Comparison of ENCODE assay signal across 8 cellular contexts in the genomic region with DNA sequence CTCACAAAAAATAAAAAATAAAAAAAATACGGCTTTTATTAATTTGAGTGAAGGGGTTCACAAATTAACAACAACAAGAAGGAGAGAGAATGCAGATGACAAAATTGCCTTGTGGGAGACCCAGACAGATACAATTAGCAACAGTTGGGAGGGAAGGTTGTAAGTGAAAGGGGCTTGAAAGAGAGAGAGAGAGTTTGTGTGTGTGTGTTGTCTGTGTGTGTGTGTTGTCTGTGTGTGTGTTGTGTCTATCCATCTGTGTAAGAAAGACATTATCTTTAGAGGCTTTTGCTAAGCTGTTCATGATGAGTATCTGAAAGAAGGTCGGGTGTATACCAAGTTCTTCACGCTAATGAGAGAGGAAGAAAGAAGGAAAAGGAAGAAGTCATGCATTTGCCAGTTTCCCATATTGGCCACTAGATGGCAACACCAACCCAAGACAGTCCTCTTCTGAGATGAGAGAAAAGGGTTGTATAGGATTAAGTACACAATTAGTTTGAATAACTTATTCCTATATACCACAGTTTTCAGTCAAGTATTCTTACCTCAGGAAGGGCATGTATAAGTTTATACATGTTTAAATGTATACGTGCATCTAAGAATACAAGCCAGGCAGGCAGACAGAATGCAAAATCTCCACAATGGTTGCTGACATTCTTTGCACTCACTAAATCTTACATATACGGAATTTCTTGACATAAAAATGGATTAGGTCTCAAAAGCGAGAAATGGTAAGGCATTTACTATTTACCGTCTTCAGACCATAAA.
DNase-seq lines count a peak whose midpoint lies in the region; ATAC-seq, FAIRE-seq and TF ChIP-seq lines count a peak whose summit lies in the region.

No MANE protein-coding gene starts in this region.

- TF ChIP-seq CTCF in D721Med (IDR thresholded peaks at IDR 0.05; ENCODE audit: insufficient read depth, missing control alignments) (peak; percentile 92), pancreas (IDR thresholded peaks at IDR 0.05) (peak; percentile 58 to 92 (median 88))

- H3K27me3 Mint-ChIP-seq in activated T-helper 2 cell treated with anti-CD3 and anti-CD28 coated beads, Interferon-gamma antibody, Interleukin-2, Interleukin-4, amounts not matched to agents 10 μg/mL and 5 μg/mL and 100 μg/mL, durations not matched to agents 14 hours and 24 hours and 36 hours (ENCODE audit: low read depth): peaks cover 26% of the 10 kb centered on the region

- DNase-seq in D721Med (ENCODE audit: insufficient read length, low spot score) (peak; percentile 16), NCI-H524 treated with DMSO at 0.1 percent for 48 hours (lab: John Stamatoyannopoulos, UW) (peak; percentile 20), germinal center (ENCODE audit: low spot score) (peak; percentile 61), pancreas (peak in 2 of 6 donors; percentile 20 to 46)
- DNase-seq in activated T-helper 2 cell treated with anti-CD3 and anti-CD28 coated beads, Interferon-gamma antibody, Interleukin-2, Interleukin-4, amounts not matched to agents 10 μg/mL and 5 μg/mL and 100 μg/mL, durations not matched to agents 14 hours and 24 hours and 36 hours (ENCODE audit: low spot score): peak; percentile 24

- peak; percentile 79 for ATAC-seq in GM19035 (IDR thresholded peaks at IDR 0.05; ENCODE audit: unreplicated experiment)
- ATAC-seq in HG03175 (IDR thresholded peaks at IDR 0.05; ENCODE audit: unreplicated experiment): peak; percentile 68
- ATAC-seq in pancreas: peak; percentile 84 to 96 (median 94)
- no peak for ATAC-seq in HG03457 (IDR thresholded peaks at IDR 0.05; ENCODE audit: unreplicated experiment)

- peak overlapping the region; percentile 9 to 37 (median 22) for H3K4me3 ChIP-seq in pancreas

- H3K36me3 Mint-ChIP-seq in activated T-helper 2 cell treated with anti-CD3 and anti-CD28 coated beads, Interferon-gamma antibody, Interleukin-2, Interleukin-4, amounts not matched to agents 10 μg/mL and 5 μg/mL and 100 μg/mL, durations not matched to agents 14 hours and 24 hours and 36 hours (ENCODE audit: low read depth): no peaks in the 10 kb centered on the region

- no peak overlapping the region for H3K27ac Mint-ChIP-seq in activated T-helper 2 cell treated with anti-CD3 and anti-CD28 coated beads, Interferon-gamma antibody, Interleukin-2, Interleukin-4, amounts not matched to agents 10 μg/mL and 5 μg/mL and 100 μg/mL, durations not matched to agents 14 hours and 24 hours and 36 hours

- H3K36me3 ChIP-seq in pancreas: no peaks in the 10 kb centered on the region

- H3K4me3 Mint-ChIP-seq in activated T-helper 2 cell treated with anti-CD3 and anti-CD28 coated beads, Interferon-gamma antibody, Interleukin-2, Interleukin-4, amounts not matched to agents 10 μg/mL and 5 μg/mL and 100 μg/mL, durations not matched to agents 14 hours and 24 hours and 36 hours (ENCODE audit: low read depth): peak overlapping the region; percentile 70

- H3K27ac ChIP-seq in pancreas: peak overlapping the region in 2 of 4 donors; percentile 78 to 82

- intact Hi-C loops in activated T-helper 2 cell treated with anti-CD3 and anti-CD28 coated beads, Interferon-gamma antibody, Interleukin-2, Interleukin-4, amounts not matched to agents 10 μg/mL and 5 μg/mL and 100 μg/mL, durations not matched to agents 14 hours and 24 hours and 36 hours (cut with micrococcal nuclease): loop anchor here (1.0 kb wide), 4 partner anchors 217 to 366 kb away; no protein-coding TSS in a partner anchor
- intact Hi-C loops in pancreas (cut with DNase I): loop anchor here in 1 of 3 donors (10.0 kb wide), 1 partner anchor 61 kb away; the partner anchor contains the start of gene CD2AP

- peaks cover 0 to 17% (median 2%) of the 10 kb centered on the region in 3 donors for H3K4me1 ChIP-seq in pancreas

- H3K27me3 ChIP-seq in pancreas: no peaks in the 10 kb centered on the region

- H3K9me3 ChIP-seq in pancreas: no peaks in the 10 kb centered on the region

- FAIRE-seq in D721Med (lab: Jason Lieb, UNC) (peak; percentile 84), pancreas (lab: Jason Lieb, UNC) (peak; percentile 60)

- H3K9me3 Mint-ChIP-seq in activated T-helper 2 cell treated with anti-CD3 and anti-CD28 coated beads, Interferon-gamma antibody, Interleukin-2, Interleukin-4, amounts not matched to agents 10 μg/mL and 5 μg/mL and 100 μg/mL, durations not matched to agents 14 hours and 24 hours and 36 hours: peaks cover 3% of the 10 kb centered on the region

- peaks cover 14% of the 10 kb centered on the region for H3K4me1 Mint-ChIP-seq in activated T-helper 2 cell treated with anti-CD3 and anti-CD28 coated beads, Interferon-gamma antibody, Interleukin-2, Interleukin-4, amounts not matched to agents 10 μg/mL and 5 μg/mL and 100 μg/mL, durations not matched to agents 14 hours and 24 hours and 36 hours (ENCODE audit: low read depth)

- WGBS in pancreas, 2 donors: 5 to 9% methylated on average over 7 of the region's 7 CpGs
